8 cellular contexts compared by ENCODE assay signal in the genomic region with DNA sequence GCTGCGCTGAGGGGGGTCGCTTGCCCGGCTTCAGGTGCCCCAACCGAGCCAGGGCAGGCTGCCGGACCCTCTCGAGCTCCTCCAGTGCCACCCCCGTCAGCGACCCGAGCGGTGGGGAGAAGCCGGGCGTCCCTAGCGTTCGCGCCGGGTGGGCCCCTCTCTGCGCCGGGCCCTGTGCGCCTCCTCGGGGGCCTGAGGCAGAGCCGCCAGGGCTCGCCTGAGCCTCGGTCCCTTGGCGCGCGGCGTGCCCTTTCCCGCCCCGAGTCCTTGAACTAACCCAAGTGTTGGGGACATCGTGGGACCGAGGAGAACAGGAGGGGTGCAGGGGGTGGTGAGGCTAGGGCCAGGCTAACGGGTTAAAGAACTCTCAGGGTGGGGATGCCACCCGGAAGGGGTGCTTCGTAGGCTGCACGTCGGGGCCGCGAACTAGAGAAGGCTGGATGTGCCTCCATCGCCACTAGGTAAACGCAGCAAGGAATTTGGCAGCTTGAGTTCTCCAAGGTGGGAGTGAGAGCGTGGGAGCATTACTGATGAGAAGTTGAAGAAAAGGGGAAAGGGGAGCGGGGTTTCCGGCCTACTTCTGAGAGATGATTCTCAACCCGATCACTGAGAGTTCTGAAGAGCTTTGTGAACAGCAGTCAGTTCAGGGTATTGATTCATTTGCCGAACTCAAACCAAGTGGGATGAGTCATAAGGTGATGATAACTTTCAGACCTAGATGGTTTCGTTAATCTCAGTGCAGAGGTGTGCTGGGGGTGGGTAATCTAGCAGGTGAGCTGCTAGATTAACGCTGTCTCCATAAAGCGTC. TPM values are rescaled to one million over a fixed set of nuclear protein-coding genes. Genes with fewer than 3 reads are reported as not detected.
DNase-seq lines count a peak whose midpoint lies in the region; ATAC-seq and TF ChIP-seq lines count a peak whose summit lies in the region.

No MANE protein-coding gene starts in this region.

- H2AFZ ChIP-seq in PC-3 (ENCODE audit: low read length) (peak overlapping the region; percentile 71), osteoblast (ENCODE audit: low read length) (peak overlapping the region; percentile 75)

- WGBS in thyroid gland, 2 donors, result 2 to 3% methylated on average over 25 to 38 of the region's 48 CpGs

- peaks cover 64% of the 10 kb centered on the region for H3K79me2 ChIP-seq in PC-3 (ENCODE audit: low read length)
- peaks cover 56% of the 10 kb centered on the region for H3K79me2 ChIP-seq in osteoblast (ENCODE audit: insufficient read depth, low read length)

- H3K4me2 ChIP-seq in BLaER1, result peak overlapping the region; percentile 94
- peak overlapping the region; percentile 94 for H3K4me2 ChIP-seq in PC-3 (ENCODE audit: low read length)
- H3K4me2 ChIP-seq in osteoblast (ENCODE audit: insufficient read depth, low read length), result peak overlapping the region; percentile 84

- H3F3A ChIP-seq in PC-3 (ENCODE audit: low read length, unreplicated experiment), result no peaks in the 10 kb centered on the region

- no peak for TF ChIP-seq POLR2A in thyroid gland (IDR thresholded peaks at IDR 0.05)

- H3K4me1 ChIP-seq in BLaER1 (peaks cover 30% of the 10 kb centered on the region), PC-3 (ENCODE audit: insufficient read depth, low read length) (peaks cover 22% of the 10 kb centered on the region), osteoblast (ENCODE audit: insufficient read depth, low read length) (peaks cover 11% of the 10 kb centered on the region), thyroid gland (peaks cover 10 to 12% of the 10 kb centered on the region in 2 donors)

- intact Hi-C loops in PC-3 (cut with micrococcal nuclease) (no loop called here), thyroid gland (cut with DNase I) (no loop called here)

- BruUV-seq in PC-3 (replicated peaks; lab: Mats Ljungman, UMichigan), result TSS peak; percentile 41

- H3K27ac ChIP-seq in BLaER1, result peak overlapping the region; percentile 90
- H3K27ac ChIP-seq in PC-3 (ENCODE audit: low read length), result peak overlapping the region; percentile 47
- peak overlapping the region; percentile 40 for H3K27ac ChIP-seq in osteoblast (ENCODE audit: low read depth, low read length)
- peak overlapping the region; percentile 67 to 89 (median 77) for H3K27ac ChIP-seq in thyroid gland

- peak overlapping the region; percentile 89 for H3K4me3 ChIP-seq in BLaER1
- H3K4me3 ChIP-seq in PC-3 (ENCODE audit: low read length), result peak overlapping the region; percentile 97
- peak overlapping the region; percentile 87 for H3K4me3 ChIP-seq in osteoblast (ENCODE audit: insufficient read depth, low read length)
- H3K4me3 ChIP-seq in thyroid gland (replicated peaks in 1 of 3), result peak overlapping the region; percentile 73 to 96 (median 81)

- TF ChIP-seq CTCF in PC-3 (conservative IDR thresholded peaks at IDR 0.05; ENCODE audit: low read depth, low read length) (no peak), osteoblast (IDR thresholded peaks at IDR 0.05; ENCODE audit: extremely low read depth, low read depth, low read length) (no peak), thyroid gland (IDR thresholded peaks at IDR 0.05) (no peak)

- H3K36me3 ChIP-seq in BLaER1, result peaks cover 21% of the 10 kb centered on the region
- H3K36me3 ChIP-seq in PC-3 (ENCODE audit: low read depth, low read length), result peaks cover 7% of the 10 kb centered on the region
- peaks cover 10% of the 10 kb centered on the region for H3K36me3 ChIP-seq in osteoblast (ENCODE audit: insufficient read depth, low read length)
- H3K36me3 ChIP-seq in thyroid gland, result no peaks in the 10 kb centered on the region

- ATAC-seq in HG03354 (IDR thresholded peaks at IDR 0.05; ENCODE audit: poor library complexity, severe bottlenecking, unreplicated experiment) (peak; percentile 45), PC-3 (peak; percentile 22)

- POLR2A ChIA-PET in PC-3 (lab: Charles Lee; ENCODE audit: unreplicated experiment), result interaction anchor here (0.5 to 0.6 kb wide), 2 partner anchors 227 to 437 kb away, joined by 3 read pairs; no protein-coding TSS in a partner anchor

- CTCF ChIA-PET in PC-3 (lab: Charles Lee), result interaction anchor here (0.9 kb wide), 1 partner anchor 65 kb away, joined by 6 read pairs; no protein-coding TSS in a partner anchor

- H3K27me3 ChIP-seq in BLaER1 (no peaks in the 10 kb centered on the region), PC-3 (ENCODE audit: low read length) (no peaks in the 10 kb centered on the region), osteoblast (ENCODE audit: insufficient read depth, low read length) (no peaks in the 10 kb centered on the region), thyroid gland (no peaks in the 10 kb centered on the region)

- peak; percentile 40 for DNase-seq in GM19238 (ENCODE audit: insufficient read length, low spot score)
- peak; percentile 68 for DNase-seq in PC-3
- DNase-seq in activated T-helper 9 cell treated with anti-CD3 and anti-CD28 coated beads, Interleukin-2, amount 50 U/mL, for 16 hours (ENCODE audit: low read depth), result peak; percentile 45
- DNase-seq in germinal center (ENCODE audit: low spot score), result peak; percentile 22
- DNase-seq in osteoblast (ENCODE audit: insufficient read length, low spot score, missing footprints), result peak; percentile 51
- peak; percentile 30 to 41 for DNase-seq in thyroid gland

- peak overlapping the region; percentile 91 for H3K9ac ChIP-seq in BLaER1
- peak overlapping the region; percentile 95 for H3K9ac ChIP-seq in PC-3 (ENCODE audit: low read length)

- no peaks in the 10 kb centered on the region for H3K9me2 ChIP-seq in PC-3 (replicated peaks; ENCODE audit: low read length)

- H3K9me3 ChIP-seq in BLaER1 (no peaks in the 10 kb centered on the region), PC-3 (ENCODE audit: low read length) (no peaks in the 10 kb centered on the region), osteoblast (ENCODE audit: low read depth, low read length) (no peaks in the 10 kb centered on the region), thyroid gland (no peaks in the 10 kb centered on the region)

- H4K20me1 ChIP-seq in BLaER1, result no peaks in the 10 kb centered on the region
- H4K20me1 ChIP-seq in PC-3 (ENCODE audit: low read length), result no peaks in the 10 kb centered on the region; the same call in 1 of the 2 replicates
- peaks cover 7% of the 10 kb centered on the region for H4K20me1 ChIP-seq in osteoblast (ENCODE audit: insufficient read depth, low read length)

RNA-seq across cellular contexts. Expression of gene RNF34, which starts 0.6 kb away (rescaled TPM):
- 73.7 and 88.2 TPM in 2 replicates for total RNA-seq in PC-3 (2014; rRNA removed)
- 41.6 and 46.6 TPM in 2 replicates for total RNA-seq in osteoblast
- total RNA-seq in thyroid gland, result 10 to 100 TPM; 38.7 to 64.0 (median 55.4) TPM

RNA-seq across cellular contexts. Expression of gene ANAPC5, which starts 48.3 kb away (rescaled TPM):
- 171 and 199 TPM in 2 replicates for total RNA-seq in PC-3 (2014; rRNA removed)
- 168 and 195 TPM in 2 replicates for total RNA-seq in osteoblast
- total RNA-seq in thyroid gland, result 100 to 1,000 TPM; 114 to 161 (median 135) TPM

Comparison
In these comparisons a context has a peak if more than half of its experiments do, and no peak if none do; other contexts are left out.
1. Peak in every context shown above with its lines: DNase-seq, ATAC-seq, H3K4me3 ChIP-seq and H3K27ac ChIP-seq.
2. H3K27ac ChIP-seq: peak in every context shown above with its lines; median percentile 90 in BLaER1; 77 in thyroid gland; 47 in PC-3; 40 in osteoblast.